Comparison of ENCODE assay signal across 18 cellular contexts in the genomic region with DNA sequence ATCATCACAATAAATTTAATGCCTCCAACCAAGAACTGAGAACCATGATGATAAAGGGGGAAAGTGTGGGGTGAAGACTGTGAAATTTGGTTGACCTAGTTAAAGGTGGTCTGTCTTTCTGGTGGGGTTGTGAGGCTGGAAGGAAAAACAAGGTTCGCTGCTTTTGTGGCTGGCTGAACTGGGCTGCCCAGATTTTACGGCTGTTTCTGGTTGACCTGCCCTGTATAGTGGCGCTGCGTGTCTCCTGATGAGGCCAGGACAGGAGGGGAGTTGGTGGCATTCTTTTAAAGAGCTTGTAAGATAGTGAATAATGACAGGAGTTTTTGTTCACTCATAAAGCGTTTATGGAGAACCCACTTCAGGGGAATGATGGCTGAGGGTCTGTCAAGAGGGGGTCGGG.
"Had no signal": no experiment of that assay in that cellular context is flagged by ENCODE, and none has a peak within 500 bp of the region (broad histone marks: within the 10 kb centered on the region; RNA-seq: fewer than 3 reads in every experiment).

No MANE protein-coding gene starts in this region.

- ATAC-seq: SK-N-SH treated with all-trans-retinoic acid at 6 μM for 48 hours had no signal

- DNase-seq: KBM-7, MV-4-11, NCI-H1048, NCI-H1105, NCI-H1417, NCI-H1436 treated with DMSO at 0.1 percent for 48 hours, NCI-H1694, NCI-H1930, NCI-H2081, NCI-H2107, NCI-H2227 treated with DMSO at 0.1 percent for 48 hours, NCI-H524, NCI-H526 treated with DMSO at 0.1 percent for 48 hours, NCI-H774, Right ventricle myocardium superior, RPMI8226 had no signal

- FAIRE-seq: RCC 7860 had no signal
